ENCODE assay signal across 12 cellular contexts in the genomic region with DNA sequence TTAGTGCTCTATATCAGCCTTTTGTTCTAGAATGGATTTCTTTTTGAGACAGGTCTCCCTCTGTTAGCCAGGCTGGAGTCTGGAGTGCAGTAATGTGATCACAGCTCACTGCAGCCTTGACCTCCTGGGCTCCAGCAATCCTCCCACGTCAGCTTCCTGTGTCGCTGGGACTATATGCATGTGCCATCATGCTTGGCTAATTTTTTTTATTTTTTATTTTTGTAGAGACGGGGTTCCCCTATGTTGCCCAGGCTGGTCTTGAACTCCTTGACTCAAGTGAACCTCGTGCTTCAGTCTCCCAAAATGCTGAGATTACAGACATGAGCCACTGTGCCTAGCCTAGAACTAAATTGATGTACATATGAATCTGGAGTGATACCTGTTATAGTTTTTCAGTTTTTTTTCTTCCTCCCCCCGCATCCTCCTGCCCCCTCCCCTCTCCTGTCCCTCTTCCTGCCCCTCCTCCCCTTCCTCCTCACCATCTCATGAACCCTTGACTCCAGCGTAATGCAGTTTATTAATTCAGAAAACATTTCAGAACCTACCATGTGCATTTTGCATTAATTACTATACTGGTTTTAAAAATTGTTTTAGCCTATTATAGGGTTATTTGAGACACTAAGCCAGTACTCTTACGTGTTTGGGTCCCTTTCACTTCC. TPM values are rescaled to one million over a fixed set of nuclear protein-coding genes. Genes with fewer than 3 reads are reported as not detected.
DNase-seq lines count a peak whose midpoint lies in the region; ATAC-seq, FAIRE-seq and TF ChIP-seq lines count a peak whose summit lies in the region.
"Had no signal": no experiment of that assay in that cellular context is flagged by ENCODE, and none has a peak within 500 bp of the region (broad histone marks: within the 10 kb centered on the region; RNA-seq: fewer than 3 reads in every experiment).

No MANE protein-coding gene starts in this region.

- H3K27me3 Mint-ChIP-seq in astrocyte (ENCODE audit: low read depth, unreplicated experiment) = no peaks in the 10 kb centered on the region

- H3K79me2 ChIP-seq in astrocyte (ENCODE audit: insufficient read depth, low read length) = peaks cover 7% of the 10 kb centered on the region

- H4K20me1 ChIP-seq in BLaER1 treated with 17β-estradiol and CSF1 and Interleukin-3, amounts not matched to agents 10 nM and 100 nM = no peaks in the 10 kb centered on the region
- H4K20me1 ChIP-seq in astrocyte (ENCODE audit: insufficient read depth, low read length) = no peaks in the 10 kb centered on the region

- peak overlapping the region in 9 of 11 experiments; percentile 10 to 65 (median 51); a peak in 16 of 22 replicates for H3K27ac ChIP-seq in BLaER1 treated with 17β-estradiol and CSF1 and Interleukin-3, amounts not matched to agents 10 nM and 100 nM
- no peak overlapping the region for H3K27ac ChIP-seq in astrocyte (ENCODE audit: low read depth, low read length)
- H3K27ac ChIP-seq: KMS-11 had no signal

- H3K4me2 ChIP-seq in BLaER1 treated with 17β-estradiol and CSF1 and Interleukin-3, amounts not matched to agents 10 nM and 100 nM = peak overlapping the region; percentile 61 to 82 (median 76)
- H3K4me2 ChIP-seq in astrocyte (ENCODE audit: low read length) = peak overlapping the region; percentile 14
- H3K4me2 ChIP-seq: KMS-11 had no signal

- no peaks in the 10 kb centered on the region for H3K9me3 ChIP-seq in BLaER1 treated with 17β-estradiol and CSF1 and Interleukin-3, amounts not matched to agents 10 nM and 100 nM (replicated peaks in 1 of 11)
- H3K9me3 ChIP-seq in astrocyte (ENCODE audit: insufficient read depth, low read depth, low read length) = no peaks in the 10 kb centered on the region

- H2AFZ ChIP-seq in astrocyte (ENCODE audit: low read depth, low read length) = no peak overlapping the region

- no peak overlapping the region for H3K27ac Mint-ChIP-seq in astrocyte (ENCODE audit: unreplicated experiment)
- H3K27ac Mint-ChIP-seq: mesothelial cell of epicardium had no signal

- H3K4me1 ChIP-seq in BLaER1 treated with 17β-estradiol and CSF1 and Interleukin-3, amounts not matched to agents 10 nM and 100 nM = peaks cover 83 to 98% (median 96%) of the 10 kb centered on the region in 10 experiments
- peaks cover 24% of the 10 kb centered on the region for H3K4me1 ChIP-seq in astrocyte (ENCODE audit: insufficient read depth, low read length)

- FAIRE-seq in astrocyte (lab: Jason Lieb, UNC) = no peak
- FAIRE-seq: endothelial cell of umbilical vein had no signal

- no peaks in the 10 kb centered on the region for H3K9me3 Mint-ChIP-seq in astrocyte (ENCODE audit: unreplicated experiment)
- H3K9me3 Mint-ChIP-seq: mesothelial cell of epicardium had no signal

- ATAC-seq in GM19035 (IDR thresholded peaks at IDR 0.05; ENCODE audit: unreplicated experiment) (peak; percentile 35), HG03439 (IDR thresholded peaks at IDR 0.05; ENCODE audit: unreplicated experiment) (peak; percentile 44)

- peaks cover 32% of the 10 kb centered on the region for H3K4me1 Mint-ChIP-seq in astrocyte (ENCODE audit: low read depth, unreplicated experiment)

- peak overlapping the region in 4 of 11 experiments; percentile 8 to 50 (median 40); a peak in 3 of 22 replicates for H3K9ac ChIP-seq in BLaER1 treated with 17β-estradiol and CSF1 and Interleukin-3, amounts not matched to agents 10 nM and 100 nM
- no peak overlapping the region for H3K9ac ChIP-seq in astrocyte (ENCODE audit: low read length)
- H3K9ac ChIP-seq: KMS-11 had no signal

- H3K4me3 ChIP-seq in BLaER1 treated with 17β-estradiol and CSF1 and Interleukin-3, amounts not matched to agents 10 nM and 100 nM = no peak overlapping the region; a peak in 1 of 20 replicates
- no peak overlapping the region for H3K4me3 ChIP-seq in astrocyte (ENCODE audit: insufficient read depth, low read depth, low read length)

- H3K36me3 ChIP-seq in BLaER1 treated with 17β-estradiol and CSF1 and Interleukin-3, amounts not matched to agents 10 nM and 100 nM = no peaks in the 10 kb centered on the region; a peak in 1 of 22 replicates
- no peaks in the 10 kb centered on the region for H3K36me3 ChIP-seq in astrocyte (ENCODE audit: insufficient read depth, low read length)

- no peak for DNase-seq in astrocyte (ENCODE audit: low read depth)
- no peak for DNase-seq in EL
- DNase-seq in stimulated activated CD8-positive, alpha-beta memory T cell treated with anti-CD3 and anti-CD28 coated beads, Interleukin-4, amount 100 ng/mL, for 48 hours = no peak
- no peak for DNase-seq in NCI-H2029 treated with DMSO at 0.1 percent for 48 hours (lab: John Stamatoyannopoulos, UW)
- DNase-seq in retina = no peak
- DNase-seq: C1 segment of cervical spinal cord had no signal

- peaks cover 4% of the 10 kb centered on the region for H3K36me3 Mint-ChIP-seq in astrocyte (ENCODE audit: low read depth, unreplicated experiment)
- H3K36me3 Mint-ChIP-seq: mesothelial cell of epicardium had no signal

- no peak for TF ChIP-seq CTCF in astrocyte (IDR thresholded peaks at IDR 0.05; ENCODE audit: insufficient read depth, low read depth, low read length)

- no peak overlapping the region for H3K4me3 Mint-ChIP-seq in astrocyte (ENCODE audit: unreplicated experiment)
- H3K4me3 Mint-ChIP-seq: mesothelial cell of epicardium had no signal

- no peaks in the 10 kb centered on the region for H3K27me3 ChIP-seq in BLaER1 treated with 17β-estradiol and CSF1 and Interleukin-3, amounts not matched to agents 10 nM and 100 nM
- H3K27me3 ChIP-seq in astrocyte (ENCODE audit: insufficient read depth, low read length) = no peaks in the 10 kb centered on the region

RNA-seq across cellular contexts. Expression of gene TNFAIP8, which starts 37.4 kb away (rescaled TPM):
- 25.9 and 33.1 TPM in 2 replicates for total RNA-seq in astrocyte
